ENCODE assay signal across 16 cellular contexts in the genomic region with DNA sequence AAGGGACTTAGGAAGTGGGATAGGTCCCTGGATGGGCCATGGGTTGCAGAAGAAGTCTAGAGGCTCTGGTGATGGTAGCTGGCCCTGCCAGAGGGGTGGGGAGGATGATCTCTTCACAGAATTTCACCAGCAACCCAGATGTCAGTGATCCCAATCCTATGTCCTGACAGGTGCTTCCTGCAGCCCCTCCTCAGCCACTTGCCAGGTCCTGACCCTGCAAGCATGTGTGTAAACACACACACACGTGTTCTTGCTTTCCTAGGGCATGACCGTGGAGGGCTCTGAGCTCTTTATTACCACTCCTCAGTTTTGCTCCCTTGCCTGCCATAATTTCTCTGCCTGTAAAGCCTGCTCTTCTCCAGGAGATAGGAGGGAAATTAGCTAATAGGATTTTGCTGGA. TPM values are rescaled to one million over a fixed set of nuclear protein-coding genes. Genes with fewer than 3 reads are reported as not detected.
"Had no signal": no experiment of that assay in that cellular context is flagged by ENCODE, and none has a peak within 500 bp of the region (broad histone marks: within the 10 kb centered on the region; RNA-seq: fewer than 3 reads in every experiment).

No MANE protein-coding gene starts in this region.

- H3K27ac ChIP-seq: body of pancreas, tibial artery had no signal

- H3K9me3 Mint-ChIP-seq: activated naive CD4-positive, alpha-beta T cell treated with anti-CD3 and anti-CD28 coated beads, Interleukin-2, amount 50 U/mL, for 72 hours; nephron had no signal

- FAIRE-seq: endometrium had no signal

- H3K9me3 ChIP-seq: body of pancreas, esophagus muscularis mucosa, mucosa of descending colon, tibial artery had no signal

- H3K4me3 ChIP-seq: body of pancreas, dorsolateral prefrontal cortex, esophagus muscularis mucosa, mucosa of descending colon, tibial artery had no signal

- H3K27ac Mint-ChIP-seq: nephron had no signal

- H3K4me3 Mint-ChIP-seq: immature natural killer cell, nephron had no signal

- DNase-seq: activated CD8-positive, alpha-beta memory T cell treated with anti-CD3 and anti-CD28 coated beads for 24 hours; amniotic stem cell; body of pancreas; cerebellar nuclear complex; dorsolateral prefrontal cortex; immature natural killer cell; left colon; tibial artery had no signal

- ATAC-seq: activated CD4-positive, CD25-positive, alpha-beta regulatory T cell treated with anti-CD3 and anti-CD28 coated beads, Interleukin-2, amount 50 U/mL, for 24 hours; activated naive CD4-positive, alpha-beta T cell treated with anti-CD3 and anti-CD28 coated beads, Interleukin-2, amount 50 U/mL, for 72 hours; body of pancreas; left colon; mucosa of descending colon had no signal

- H3K27me3 ChIP-seq: body of pancreas, dorsolateral prefrontal cortex, esophagus muscularis mucosa, tibial artery had no signal

- H3K4me1 ChIP-seq: body of pancreas had no signal

RNA-seq across cellular contexts. Expression of a gene that starts 23.3 kb away (rescaled TPM):
- total RNA-seq: fibroblast of villous mesenchyme, left colon, skeletal muscle tissue had no signal
- polyA plus RNA-seq: immature natural killer cell had no signal
